ENCODE assay signal across 20 cellular contexts in the genomic region with DNA sequence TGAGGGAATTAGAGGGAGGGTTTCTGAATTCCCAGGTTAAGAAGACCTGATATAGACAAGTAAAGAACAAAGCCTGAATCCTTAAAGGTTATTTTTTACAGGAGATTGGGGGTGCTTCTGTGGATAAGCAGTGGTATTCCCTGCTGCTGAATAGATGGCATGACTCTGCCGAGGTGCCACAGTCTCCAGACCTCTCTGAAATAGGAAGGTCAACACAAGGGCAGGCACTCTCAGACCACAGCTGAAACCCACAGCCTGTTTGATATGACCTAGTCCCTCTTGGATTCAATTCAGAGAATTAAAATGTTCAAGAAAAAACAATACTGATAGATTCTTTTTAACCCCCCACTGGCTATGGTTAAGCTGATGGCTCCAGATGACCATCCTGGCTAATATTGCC.
DNase-seq lines count a peak whose midpoint lies in the region; ATAC-seq and TF ChIP-seq lines count a peak whose summit lies in the region.
"Had no signal": no experiment of that assay in that cellular context is flagged by ENCODE, and none has a peak within 500 bp of the region (broad histone marks: within the 10 kb centered on the region; RNA-seq: fewer than 3 reads in every experiment).

No MANE protein-coding gene starts in this region.

- H3K9me3 ChIP-seq in T-helper 17 cell (ENCODE audit: control insufficient read depth, low read length, poor library complexity, severe bottlenecking) (no peaks in the 10 kb centered on the region), mesenchymal stem cell (ENCODE audit: control insufficient read depth, low read length) (no peaks in the 10 kb centered on the region), uterus (no peaks in the 10 kb centered on the region)

- H4K8ac ChIP-seq in mesenchymal stem cell (ENCODE audit: low read length) = no peak overlapping the region

- 72% methylated on average over 1 of the region's 1 CpG for WGBS in mesenchymal stem cell

- DNase-seq in Daoy (ENCODE audit: low read depth) = peak; percentile 6
- DNase-seq in T-helper 17 cell = no peak
- no peak for DNase-seq in mesenchymal stem cell
- DNase-seq in GM19238 (ENCODE audit: insufficient read length, low spot score) = no peak
- DNase-seq in uterus = no peak
- DNase-seq in NCI-H774 (lab: John Stamatoyannopoulos, UW) = no peak
- DNase-seq: activated B cell treated with CpG ODN at 0.5 μM for 24 hours; activated CD4-positive, alpha-beta memory T cell treated with anti-CD3 and anti-CD28 coated beads for 36 hours; activated naive CD4-positive, alpha-beta T cell; amygdala; central memory CD4-positive, alpha-beta T cell; COR-L47; foreskin keratinocyte; kidney; NCI-H1436 treated with DMSO at 0.1 percent for 48 hours; NCI-H2171 treated with DMSO at 0.1 percent for 48 hours; NCI-H526 treated with DMSO at 0.1 percent for 48 hours had no signal

- H3K27ac ChIP-seq in mesenchymal stem cell (ENCODE audit: low read length, poor library complexity, severe bottlenecking) (no peak overlapping the region), uterus (no peak overlapping the region)
- H3K27ac ChIP-seq: foreskin keratinocyte had no signal

- H3K18ac ChIP-seq in mesenchymal stem cell (ENCODE audit: low read depth in 1 of 2, low read length in 2 of 2) = no peak overlapping the region

- peaks cover 6% of the 10 kb centered on the region for H3K36me3 Mint-ChIP-seq in T-helper 17 cell (ENCODE audit: low read depth)
- H3K36me3 Mint-ChIP-seq: activated CD4-positive, alpha-beta memory T cell treated with anti-CD3 and anti-CD28 coated beads for 36 hours had no signal

- no peak for TF ChIP-seq CTCF in uterus (IDR thresholded peaks at IDR 0.05)

- H3K4me3 ChIP-seq in mesenchymal stem cell (ENCODE audit: insufficient read depth in 1 of 2, low read depth in 1 of 2, low read length in 2 of 2) (no peak overlapping the region), uterus (no peak overlapping the region)

- H3K36me3 ChIP-seq in mesenchymal stem cell (ENCODE audit: control insufficient read depth in 1 of 2, insufficient read depth in 2 of 2, low read depth in 1 of 2, low read length in 2 of 2) = no peaks in the 10 kb centered on the region
- no peaks in the 10 kb centered on the region for H3K36me3 ChIP-seq in uterus

- H2AK5ac ChIP-seq in mesenchymal stem cell (ENCODE audit: low read length, severe bottlenecking) = no peak overlapping the region

- no peak for TF ChIP-seq POLR2A in uterus (IDR thresholded peaks at IDR 0.05)

- no peak overlapping the region for H2BK5ac ChIP-seq in mesenchymal stem cell (ENCODE audit: low read depth, low read length, poor library complexity, severe bottlenecking)

- H2BK15ac ChIP-seq in mesenchymal stem cell (ENCODE audit: low read depth, poor library complexity, severe bottlenecking) = no peak overlapping the region

- H3K27ac Mint-ChIP-seq in T-helper 17 cell = peak overlapping the region; percentile 99
- H3K27ac Mint-ChIP-seq: activated B cell treated with CpG ODN at 0.5 μM for 24 hours had no signal

- H2AFZ ChIP-seq in mesenchymal stem cell (ENCODE audit: low read depth, low read length) = no peak overlapping the region

- H3K14ac ChIP-seq in mesenchymal stem cell (ENCODE audit: low read length in 2 of 2) = no peak overlapping the region

- H3K27me3 ChIP-seq in mesenchymal stem cell (ENCODE audit: control insufficient read depth in 1 of 2, insufficient read depth in 1 of 2, low read length in 2 of 2) = no peaks in the 10 kb centered on the region
- no peaks in the 10 kb centered on the region for H3K27me3 ChIP-seq in uterus
- H3K27me3 ChIP-seq: foreskin keratinocyte had no signal

- intact Hi-C loops in uterus (cut with DNase I; ENCODE audit: low total_unique reads) = no loop called here

- H3K4me1 ChIP-seq in mesenchymal stem cell (ENCODE audit: control insufficient read depth, insufficient read depth, low read depth, low read length) (peaks cover 9% of the 10 kb centered on the region), uterus (no peaks in the 10 kb centered on the region)
- H3K4me1 ChIP-seq: foreskin keratinocyte had no signal

- peaks cover 21% of the 10 kb centered on the region for H3K4me1 Mint-ChIP-seq in T-helper 17 cell

- H2BK12ac ChIP-seq in mesenchymal stem cell (ENCODE audit: low read length in 2 of 2) = peak overlapping the region; percentile 6 to 49

- H4K91ac ChIP-seq in mesenchymal stem cell (ENCODE audit: low read length) = peak overlapping the region; percentile 4

- H3K27me3 Mint-ChIP-seq in T-helper 17 cell = no peaks in the 10 kb centered on the region
- H3K27me3 Mint-ChIP-seq: activated B cell treated with CpG ODN at 0.5 μM for 24 hours; activated CD4-positive, alpha-beta memory T cell treated with anti-CD3 and anti-CD28 coated beads for 36 hours had no signal

- H3K23ac ChIP-seq in mesenchymal stem cell (ENCODE audit: low read length in 2 of 2) = no peak overlapping the region

- no peak overlapping the region for H3K4ac ChIP-seq in mesenchymal stem cell (ENCODE audit: low read depth in 1 of 2, low read length in 2 of 2)

- no peak overlapping the region for H2BK120ac ChIP-seq in mesenchymal stem cell (ENCODE audit: low read depth, low read length)

- H3K4me2 ChIP-seq in mesenchymal stem cell (ENCODE audit: low read length, poor library complexity, severe bottlenecking) = no peak overlapping the region

- H3K79me1 ChIP-seq in mesenchymal stem cell (replicated peaks; ENCODE audit: low read length, poor library complexity, severe bottlenecking) = peaks cover 4% of the 10 kb centered on the region

- H3K4me3 Mint-ChIP-seq in T-helper 17 cell = peak overlapping the region; percentile 2
- H3K4me3 Mint-ChIP-seq: activated B cell treated with CpG ODN at 0.5 μM for 24 hours; activated CD4-positive, alpha-beta memory T cell treated with anti-CD3 and anti-CD28 coated beads for 36 hours had no signal

- ATAC-seq in HG02610 (IDR thresholded peaks at IDR 0.05; ENCODE audit: unreplicated experiment) (peak; percentile 46), T-helper 17 cell (no peak), HG03442 (IDR thresholded peaks at IDR 0.05; ENCODE audit: unreplicated experiment) (no peak)
- ATAC-seq: foreskin keratinocyte, Right ventricle myocardium inferior had no signal

- H3K9ac ChIP-seq in mesenchymal stem cell (ENCODE audit: low read length) = no peak overlapping the region
